ENCODE assay signal across 9 cellular contexts in the genomic region with DNA sequence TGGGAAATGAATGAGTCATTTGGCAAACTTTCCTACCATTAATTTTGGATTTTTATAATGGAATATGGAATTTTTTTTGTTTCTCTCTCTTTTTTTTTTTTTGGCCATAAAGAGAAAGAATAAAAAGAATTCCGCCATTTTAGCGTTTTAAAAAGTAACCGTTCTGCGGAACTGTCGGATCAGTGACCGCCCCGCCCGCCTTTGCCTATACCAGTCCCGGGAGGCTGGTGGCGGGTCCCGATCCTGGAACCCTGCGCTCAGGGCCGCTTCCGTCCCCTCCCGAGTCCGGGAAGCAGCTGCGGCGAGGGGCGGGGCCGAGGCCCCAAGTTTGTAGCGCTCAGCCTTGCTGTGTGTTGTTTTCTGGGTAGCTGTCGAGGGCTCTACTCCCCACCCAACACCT. TPM values are rescaled to one million over a fixed set of nuclear protein-coding genes. Genes with fewer than 3 reads are reported as not detected.
DNase-seq lines count a peak whose midpoint lies in the region; ATAC-seq and TF ChIP-seq lines count a peak whose summit lies in the region.
"Had no signal": no experiment of that assay in that cellular context is flagged by ENCODE, and none has a peak within 500 bp of the region (broad histone marks: within the 10 kb centered on the region; RNA-seq: fewer than 3 reads in every experiment).

No MANE protein-coding gene starts in this region.

- H3K27me3 Mint-ChIP-seq in activated CD4-positive, alpha-beta T cell treated with anti-CD3 and anti-CD28 coated beads, Interleukin-2, amount 10 ng/mL, durations not matched to agents 7 days and 5 days = peaks cover 54% of the 10 kb centered on the region

- ATAC-seq in left colon (peak; percentile 45), GM21786 (IDR thresholded peaks at IDR 0.05; ENCODE audit: unreplicated experiment) (no peak), GM21515 (IDR thresholded peaks at IDR 0.05; ENCODE audit: unreplicated experiment) (no peak)

- H3K36me3 ChIP-seq in thymus (ENCODE audit: control insufficient read depth, insufficient read depth) = no peaks in the 10 kb centered on the region

- H3K4me1 ChIP-seq in thymus (ENCODE audit: control insufficient read depth, insufficient read depth, low read length) = no peaks in the 10 kb centered on the region

- no peaks in the 10 kb centered on the region for H3K9me3 Mint-ChIP-seq in activated CD4-positive, alpha-beta T cell treated with anti-CD3 and anti-CD28 coated beads, Interleukin-2, amount 10 ng/mL, durations not matched to agents 7 days and 5 days

- H3K4me3 ChIP-seq in astrocyte of the spinal cord (ENCODE audit: low read depth, low read length) (peak overlapping the region; percentile 53), thymus (ENCODE audit: low read length) (peak overlapping the region; percentile 47)

- H3K27ac ChIP-seq in thymus (ENCODE audit: low read depth) = no peak overlapping the region

- H3K4me1 Mint-ChIP-seq in activated CD4-positive, alpha-beta T cell treated with anti-CD3 and anti-CD28 coated beads, Interleukin-2, amount 10 ng/mL, durations not matched to agents 7 days and 5 days = peaks cover 6% of the 10 kb centered on the region

- no peak for TF ChIP-seq CTCF in astrocyte of the spinal cord (IDR thresholded peaks at IDR 0.05; ENCODE audit: low read depth, low read length)

- no peak overlapping the region for H3K27ac Mint-ChIP-seq in activated CD4-positive, alpha-beta T cell treated with anti-CD3 and anti-CD28 coated beads, Interleukin-2, amount 10 ng/mL, durations not matched to agents 7 days and 5 days

- no peak for DNase-seq in activated CD4-positive, alpha-beta T cell treated with anti-CD3 and anti-CD28 coated beads, Interleukin-2, amount 10 ng/mL, durations not matched to agents 7 days and 5 days
- no peak for DNase-seq in activated CD4-positive, alpha-beta T cell treated with anti-CD3 and anti-CD28 coated beads for 1 hour
- DNase-seq in astrocyte of the spinal cord (ENCODE audit: low read depth, low spot score) (no peak), left colon (peak; percentile 26 to 28), D341Med (ENCODE audit: low spot score) (no peak)
- DNase-seq: DND-41 had no signal

- 9% methylated on average over 22 of the region's 22 CpGs for WGBS in thymus

- peaks cover 45% of the 10 kb centered on the region for H3K27me3 ChIP-seq in thymus (ENCODE audit: control insufficient read depth, insufficient read depth)

- in situ Hi-C loops in astrocyte of the spinal cord (cut with HindIII; ENCODE audit: low sequenced_read_pairs) = no loop called here

- H3K36me3 Mint-ChIP-seq in activated CD4-positive, alpha-beta T cell treated with anti-CD3 and anti-CD28 coated beads, Interleukin-2, amount 10 ng/mL, durations not matched to agents 7 days and 5 days (ENCODE audit: low read depth) = peaks cover 2% of the 10 kb centered on the region

- peak overlapping the region; percentile 65 for H3K4me3 Mint-ChIP-seq in activated CD4-positive, alpha-beta T cell treated with anti-CD3 and anti-CD28 coated beads, Interleukin-2, amount 10 ng/mL, durations not matched to agents 7 days and 5 days

- H3K9me3 ChIP-seq in thymus (ENCODE audit: control insufficient read depth) = no peaks in the 10 kb centered on the region

- intact Hi-C loops in left colon (cut with DNase I, micrococcal nuclease) = no loop called here

- POLR2A ChIA-PET in activated CD4-positive, alpha-beta T cell treated with anti-CD3 and anti-CD28 coated beads, Interleukin-2, amount 10 ng/mL, durations not matched to agents 7 days and 5 days (lab: Charles Lee) = no interaction called here

- CTCF ChIA-PET in activated CD4-positive, alpha-beta T cell treated with anti-CD3 and anti-CD28 coated beads, Interleukin-2, amount 10 ng/mL, durations not matched to agents 7 days and 5 days (lab: Charles Lee) = interaction anchor here (0.8 to 1.3 kb wide), 3 partner anchors 14 to 21 kb away, joined by 3 to 4 read pairs (median 3); no protein-coding TSS in a partner anchor

RNA-seq across cellular contexts. Expression of a gene that starts 0.6 kb away (rescaled TPM):
- total RNA-seq in activated CD4-positive, alpha-beta T cell treated with anti-CD3 and anti-CD28 coated beads, Interleukin-2, amount 10 ng/mL, durations not matched to agents 7 days and 5 days = 1 to 10 TPM; 6.7 to 7.9 TPM
- total RNA-seq in left colon = 10 to 100 TPM in 1 of 2 donors, 1 to 10 TPM in 1; 7.6 to 11.5 TPM
- 13.5 TPM for polyA plus RNA-seq in thymus

RNA-seq across cellular contexts. Expression of a gene that starts 50.4 kb away (rescaled TPM):
- 100 to 1,000 TPM; 166 to 172 TPM for total RNA-seq in activated CD4-positive, alpha-beta T cell treated with anti-CD3 and anti-CD28 coated beads, Interleukin-2, amount 10 ng/mL, durations not matched to agents 7 days and 5 days
- 100 to 1,000 TPM; 109 to 116 TPM for total RNA-seq in left colon
- polyA plus RNA-seq in thymus = 180 TPM

RNA-seq across cellular contexts. Expression of a gene that starts 50.7 kb away (rescaled TPM):
- under 1 TPM; 0.37 to 0.40 TPM for total RNA-seq in activated CD4-positive, alpha-beta T cell treated with anti-CD3 and anti-CD28 coated beads, Interleukin-2, amount 10 ng/mL, durations not matched to agents 7 days and 5 days
- total RNA-seq in left colon = 100 to 1,000 TPM; 125 to 135 TPM
- polyA plus RNA-seq in thymus = 1.2 TPM

Comparison
In these comparisons a context has a peak if more than half of its experiments do, and no peak if none do; other contexts are left out.
1. DNase-seq: peak in left colon (2 of 2); none in activated CD4-positive, alpha-beta T cell treated with anti-CD3 and anti-CD28 coated beads, Interleukin-2, amount 10 ng/mL, durations not matched to agents 7 days and 5 days (single experiment), activated CD4-positive, alpha-beta T cell treated with anti-CD3 and anti-CD28 coated beads for 1 hour (single experiment), astrocyte of the spinal cord (single experiment) and D341Med (single experiment).
2. RNA of a gene that starts 50.7 kb away (total RNA-seq): 125 to 135 TPM in left colon; 0.37 to 0.40 TPM in activated CD4-positive, alpha-beta T cell treated with anti-CD3 and anti-CD28 coated beads, Interleukin-2, amount 10 ng/mL, durations not matched to agents 7 days and 5 days; every median in the first group is over 10 times any median in the second.